Comparison of ENCODE assay signal across 30 cellular contexts in genomic region chr11:57126766-57127400, GRCh38. TPM values are rescaled to one million over a fixed set of nuclear protein-coding genes. Genes with fewer than 3 reads are reported as not detected.
DNase-seq lines count a peak whose midpoint lies in the region; ATAC-seq, FAIRE-seq and TF ChIP-seq lines count a peak whose summit lies in the region.
"Had no signal": no experiment of that assay in that cellular context is flagged by ENCODE, and none has a peak within 500 bp of the region (broad histone marks: within the 10 kb centered on the region; RNA-seq: fewer than 3 reads in every experiment).

No MANE protein-coding gene starts in this region.

- H3K27me3 Mint-ChIP-seq in MCF 10A (ENCODE audit: insufficient read depth, unreplicated experiment) (no peaks in the 10 kb centered on the region), type B pancreatic cell (no peaks in the 10 kb centered on the region)

- H3K4me3 ChIP-seq in mammary epithelial cell (replicated peaks in 1 of 3; ENCODE audit: insufficient read depth in 1 of 3, low read depth in 2 of 3, low read length in 3 of 3) = no peak overlapping the region
- H3K4me3 ChIP-seq in PC-3 (ENCODE audit: low read length) = no peak overlapping the region
- no peak overlapping the region for H3K4me3 ChIP-seq in bronchial epithelial cell (ENCODE audit: low read depth, low read length)
- H3K4me3 ChIP-seq in smooth muscle cell = no peak overlapping the region
- H3K4me3 ChIP-seq: BLaER1, MG63 had no signal

- H3K4me1 ChIP-seq in mammary epithelial cell (ENCODE audit: insufficient read depth, low read length) (no peaks in the 10 kb centered on the region), PC-3 (ENCODE audit: insufficient read depth, low read length) (peaks cover 10% of the 10 kb centered on the region; the same call in 1 of the 2 replicates), smooth muscle cell (ENCODE audit: low read depth) (peaks cover 27% of the 10 kb centered on the region)

- H3K9me3 ChIP-seq in mammary epithelial cell (replicated peaks; ENCODE audit: insufficient read depth, low read length) (no peaks in the 10 kb centered on the region), PC-3 (ENCODE audit: low read length) (no peaks in the 10 kb centered on the region), smooth muscle cell (replicated peaks; ENCODE audit: low read depth) (no peaks in the 10 kb centered on the region)
- H3K9me3 ChIP-seq: BLaER1, MG63 had no signal

- H4K20me1 ChIP-seq in mammary epithelial cell (ENCODE audit: insufficient read depth, low read length) (no peaks in the 10 kb centered on the region), PC-3 (ENCODE audit: low read length) (no peaks in the 10 kb centered on the region), smooth muscle cell (ENCODE audit: low read depth) (no peaks in the 10 kb centered on the region)
- H4K20me1 ChIP-seq: BLaER1 had no signal

- CTCF ChIA-PET in MCF 10A (lab: Yijun Ruan, JAX) (interaction anchor here (0.6 to 25.4 kb wide), 4 partner anchors 122 to 348 kb away, joined by 3 to 324 read pairs (median 5); no protein-coding TSS in a partner anchor), mammary epithelial cell (lab: Charles Lee; ENCODE audit: low non-redundant PET) (no interaction called here), PC-3 (lab: Charles Lee) (no interaction called here)

- H3K27ac Mint-ChIP-seq in MCF 10A (ENCODE audit: low read depth, unreplicated experiment) = no peak overlapping the region
- peak overlapping the region; percentile 27 for H3K27ac Mint-ChIP-seq in type B pancreatic cell
- H3K27ac Mint-ChIP-seq: CD4-positive, CD25-positive, alpha-beta regulatory T cell; T-helper 1 cell treated with Interleukin-12 subunit alpha and Interleukin-12 subunit beta and Interleukin-4 antibody, amounts not matched to agents 30 μg/mL and 1 μg/mL, for 36 hours had no signal

- H3K27me3 ChIP-seq in mammary epithelial cell (ENCODE audit: insufficient read depth, low read length) (peaks cover 3% of the 10 kb centered on the region), PC-3 (ENCODE audit: low read length) (peaks cover 70% of the 10 kb centered on the region), bronchial epithelial cell (ENCODE audit: control insufficient read depth, insufficient read depth, low read length) (peaks cover 5% of the 10 kb centered on the region), smooth muscle cell (ENCODE audit: low read depth) (no peaks in the 10 kb centered on the region)
- H3K27me3 ChIP-seq: BLaER1 had no signal

- no peak for FAIRE-seq in bronchial epithelial cell (lab: Jason Lieb, UNC)
- FAIRE-seq: H1, HepG2 had no signal

- dilution Hi-C loops in mammary epithelial cell (cut with HindIII; ENCODE audit: low sequenced_read_pairs) = no loop called here

- H3K36me3 Mint-ChIP-seq in MCF 10A (ENCODE audit: insufficient read depth, unreplicated experiment) (no peaks in the 10 kb centered on the region), type B pancreatic cell (peaks cover 3% of the 10 kb centered on the region)
- H3K36me3 Mint-ChIP-seq: CD4-positive, CD25-positive, alpha-beta regulatory T cell had no signal

- H3K9me3 Mint-ChIP-seq in MCF 10A (ENCODE audit: unreplicated experiment) (no peaks in the 10 kb centered on the region), type B pancreatic cell (peaks cover 5% of the 10 kb centered on the region)
- H3K9me3 Mint-ChIP-seq: T-helper 1 cell treated with Interleukin-12 subunit alpha and Interleukin-12 subunit beta and Interleukin-4 antibody, amounts not matched to agents 30 μg/mL and 1 μg/mL, for 36 hours had no signal

- H3K9ac ChIP-seq in mammary epithelial cell (ENCODE audit: insufficient read depth, low read length) = no peak overlapping the region
- no peak overlapping the region for H3K9ac ChIP-seq in PC-3 (ENCODE audit: low read length)
- H3K9ac ChIP-seq in smooth muscle cell (ENCODE audit: low read depth) = no peak overlapping the region
- H3K9ac ChIP-seq: BLaER1 had no signal

- H3K79me2 ChIP-seq in mammary epithelial cell (ENCODE audit: insufficient read depth, low read length) (no peaks in the 10 kb centered on the region), PC-3 (ENCODE audit: low read length) (no peaks in the 10 kb centered on the region), smooth muscle cell (ENCODE audit: low read depth) (no peaks in the 10 kb centered on the region)

- 39% methylated on average over 3 of the region's 3 CpGs for whole genome bisulfite sequencing in mammary epithelial cell (ENCODE audit: low coverage, missing lambda C conversion rate)
- WGBS in smooth muscle cell (ENCODE audit: low lambda C conversion rate) = 68% methylated on average over 3 of the region's 3 CpGs

- BruUV-seq in MCF 10A (replicated peaks; lab: Mats Ljungman, UMichigan) (no TSS peak), mammary epithelial cell (replicated peaks; lab: Mats Ljungman, UMichigan) (no TSS peak), PC-3 (replicated peaks; lab: Mats Ljungman, UMichigan) (no TSS peak)

- DNase-seq in MCF 10A (ENCODE audit: unreplicated experiment) (peak; percentile 40), mammary epithelial cell (no peak), PC-3 (peak; percentile 57), bronchial epithelial cell (ENCODE audit: low read depth) (peak; percentile 51), type B pancreatic cell (ENCODE audit: extremely low spot score, unreplicated experiment) (no peak), smooth muscle cell (lab: John Stamatoyannopoulos, UW; ENCODE audit: unreplicated experiment) (no peak), NCI-H2196 treated with DMSO at 0.1 percent for 48 hours (lab: John Stamatoyannopoulos, UW; ENCODE audit: unreplicated experiment) (no peak), KBM-7 (no peak)
- DNase-seq: CD4-positive, CD25-positive, alpha-beta regulatory T cell; DMS153; MG63; NCI-H1105 treated with DMSO at 0.1 percent for 48 hours; NCI-H146; NCI-H1930; NCI-H524; NCI-H774; NK-92 treated with Interleukin-12 subunit alpha and Interleukin-12 subunit beta, amount 100 ng/mL, for 24 hours; SHP77 treated with DMSO at 0.1 percent for 48 hours had no signal

- TF ChIP-seq CTCF in MCF 10A (IDR thresholded peaks at IDR 0.05; ENCODE audit: unreplicated experiment) = no peak
- no peak for TF ChIP-seq CTCF in mammary epithelial cell (conservative IDR thresholded peaks at IDR 0.05 in 1 of 2, IDR thresholded peaks at IDR 0.05 in 1 of 2; ENCODE audit: extremely low read depth in 1 of 2, insufficient read depth in 1 of 2, low read depth in 1 of 2, low read length in 2 of 2)
- no peak for TF ChIP-seq CTCF in PC-3 (conservative IDR thresholded peaks at IDR 0.05; ENCODE audit: low read depth, low read length)
- no peak for TF ChIP-seq CTCF in bronchial epithelial cell (IDR thresholded peaks at IDR 0.05; ENCODE audit: insufficient read depth, low read length, severe bottlenecking)
- no peak for TF ChIP-seq CTCF in type B pancreatic cell (conservative IDR thresholded peaks at IDR 0.05)
- no peak for TF ChIP-seq CTCF in smooth muscle cell (IDR thresholded peaks at IDR 0.05; ENCODE audit: borderline replicate concordance, insufficient read depth, poor library complexity, severe bottlenecking)

- peaks cover 11% of the 10 kb centered on the region for H3K4me1 Mint-ChIP-seq in MCF 10A (ENCODE audit: insufficient read depth, unreplicated experiment)
- H3K4me1 Mint-ChIP-seq in type B pancreatic cell (ENCODE audit: unreplicated experiment) = peaks cover 20% of the 10 kb centered on the region
- H3K4me1 Mint-ChIP-seq: CD4-positive, CD25-positive, alpha-beta regulatory T cell had no signal

- no peaks in the 10 kb centered on the region for H3K36me3 ChIP-seq in mammary epithelial cell (ENCODE audit: insufficient read depth, low read length)
- H3K36me3 ChIP-seq in PC-3 (ENCODE audit: low read depth, low read length) = no peaks in the 10 kb centered on the region
- H3K36me3 ChIP-seq in bronchial epithelial cell (ENCODE audit: control insufficient read depth, insufficient read depth, low read length) = no peaks in the 10 kb centered on the region
- no peaks in the 10 kb centered on the region for H3K36me3 ChIP-seq in smooth muscle cell (ENCODE audit: low read depth)
- H3K36me3 ChIP-seq: BLaER1, MG63 had no signal

- POLR2A ChIA-PET in MCF 10A (lab: Yijun Ruan, JAX) = interaction anchor here (0.7 to 1.2 kb wide), 2 partner anchors 36 to 208 kb away, joined by 3 read pairs; no protein-coding TSS in a partner anchor
- POLR2A ChIA-PET in PC-3 (lab: Charles Lee; ENCODE audit: unreplicated experiment) = no interaction called here

- no peaks in the 10 kb centered on the region for H3K9me2 ChIP-seq in PC-3 (replicated peaks; ENCODE audit: low read length)

- in situ Hi-C loops in mammary epithelial cell (cut with MboI; ENCODE audit: low sequenced_read_pairs in 2 of 2) (loop anchor here in 1 of 2 donors (25.0 kb wide), 1 partner anchor 290 kb away; no protein-coding TSS in a partner anchor), KBM-7 (cut with MboI; ENCODE audit: low pct_unique_long_range_greater_than_20kb, low sequenced_read_pairs) (no loop called here)

- H3K27ac ChIP-seq in mammary epithelial cell (ENCODE audit: insufficient read depth, low read depth, low read length) (no peak overlapping the region), PC-3 (ENCODE audit: low read length) (no peak overlapping the region), smooth muscle cell (ENCODE audit: low read depth) (no peak overlapping the region)
- H3K27ac ChIP-seq: BLaER1, RWPE1 had no signal

- H2AFZ ChIP-seq in mammary epithelial cell (ENCODE audit: low read depth, low read length) (no peak overlapping the region), PC-3 (ENCODE audit: low read length) (no peak overlapping the region), smooth muscle cell (ENCODE audit: low read depth) (no peak overlapping the region)

- H3K4me2 ChIP-seq in mammary epithelial cell (ENCODE audit: insufficient read depth, low read depth, low read length) (no peak overlapping the region), PC-3 (ENCODE audit: low read length) (no peak overlapping the region), smooth muscle cell (no peak overlapping the region)
- H3K4me2 ChIP-seq: BLaER1 had no signal

- intact Hi-C loops in MCF 10A (cut with micrococcal nuclease) = no loop called here
- intact Hi-C loops in mammary epithelial cell (cut with micrococcal nuclease) = no loop called here
- intact Hi-C loops in PC-3 (cut with micrococcal nuclease) = no loop called here

- no peak for ATAC-seq in PC-3
- ATAC-seq: HCT116, HepG2, Panc1 had no signal

- H3F3A ChIP-seq in PC-3 (ENCODE audit: low read length, unreplicated experiment) (no peaks in the 10 kb centered on the region), smooth muscle cell (ENCODE audit: low read depth) (no peaks in the 10 kb centered on the region)

- no peak overlapping the region for H3K4me3 Mint-ChIP-seq in MCF 10A (ENCODE audit: unreplicated experiment)
- H3K4me3 Mint-ChIP-seq in type B pancreatic cell = peak overlapping the region; percentile 3
- H3K4me3 Mint-ChIP-seq: CD4-positive, CD25-positive, alpha-beta regulatory T cell; T-helper 1 cell treated with Interleukin-12 subunit alpha and Interleukin-12 subunit beta and Interleukin-4 antibody, amounts not matched to agents 30 μg/mL and 1 μg/mL, for 36 hours had no signal

RNA-seq across cellular contexts. Expression of gene LRRC55, which starts 54.9 kb away (rescaled TPM):
- total RNA-seq in MCF 10A (2022) (not detected in 2 replicates), mammary epithelial cell (not detected), PC-3 (2014; rRNA removed) (not detected in 2 replicates), bronchial epithelial cell (not detected in 2 replicates), type B pancreatic cell (ENCODE audit: low replicate concordance) (0.48 and 2.9 TPM in 2 replicates), smooth muscle cell (0.18 TPM in 1 of 2 replicates, not detected in the other)
- polyA plus RNA-seq in mammary epithelial cell (not detected), smooth muscle cell (0.04 and 0.10 TPM in 2 replicates)
- not detected for polyA minus RNA-seq in mammary epithelial cell
- total RNA-seq: A172; CD4-positive, CD25-positive, alpha-beta regulatory T cell; G401; HepG2; HT1080; LHCN-M2 had no signal
- polyA plus RNA-seq: AG04450; CD4-positive, CD25-positive, alpha-beta regulatory T cell; HepG2 had no signal

Comparison
In these comparisons a context has a peak if more than half of its experiments do, and no peak if none do; other contexts are left out.
1. DNase-seq: peak in MCF 10A (single experiment), PC-3 (single experiment) and bronchial epithelial cell (single experiment); none in mammary epithelial cell (single experiment), type B pancreatic cell (single experiment), smooth muscle cell (single experiment), NCI-H2196 treated with DMSO at 0.1 percent for 48 hours (single experiment) and KBM-7 (single experiment).